In the genomic region with DNA sequence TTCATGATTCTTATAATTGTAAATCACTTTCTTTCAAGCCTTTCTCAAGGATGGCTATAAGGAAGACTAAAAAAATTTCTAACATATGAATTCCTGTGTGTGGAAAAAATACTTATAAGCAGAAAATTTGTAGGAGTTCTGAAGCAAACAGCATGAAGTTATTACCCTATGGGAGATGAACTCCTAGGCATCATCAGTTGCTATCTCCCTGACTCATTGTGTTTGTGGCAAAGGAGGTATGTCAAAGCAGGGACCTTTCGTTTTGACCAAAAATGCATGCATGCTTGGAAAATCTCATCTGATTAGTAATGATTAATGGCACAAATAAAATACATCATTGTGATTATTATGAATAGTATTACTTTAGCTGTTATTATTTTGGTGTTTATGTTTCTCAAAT, we compare ENCODE assay signal across 30 cellular contexts. TPM values are rescaled to one million over a fixed set of nuclear protein-coding genes. Genes with fewer than 3 reads are reported as not detected.
DNase-seq lines count a peak whose midpoint lies in the region; ATAC-seq, FAIRE-seq and TF ChIP-seq lines count a peak whose summit lies in the region.
"Had no signal": no experiment of that assay in that cellular context is flagged by ENCODE, and none has a peak within 500 bp of the region (broad histone marks: within the 10 kb centered on the region; RNA-seq: fewer than 3 reads in every experiment).

No MANE protein-coding gene starts in this region.

- H2AFZ ChIP-seq in K562 (ENCODE audit: low read depth, low read length) (no peak overlapping the region), mesenchymal stem cell (ENCODE audit: low read depth, low read length) (no peak overlapping the region)
- H2AFZ ChIP-seq: neural progenitor cell, parathyroid adenoma had no signal

- no peak for TF ChIP-seq POLR2A in K562 (conservative IDR thresholded peaks at IDR 0.05)

- H3K36me3 ChIP-seq in K562 (ENCODE audit: control insufficient read depth, insufficient read depth, low read length) (no peaks in the 10 kb centered on the region), mesenchymal stem cell (ENCODE audit: control insufficient read depth in 1 of 2, insufficient read depth in 2 of 2, low read depth in 1 of 2, low read length in 2 of 2) (no peaks in the 10 kb centered on the region)
- H3K36me3 ChIP-seq: colonic mucosa, neural progenitor cell had no signal

- no peak for TF ChIP-seq RAD21 in K562 (CRISPR knock-in tag; conservative IDR thresholded peaks at IDR 0.05 in 1 of 2, IDR thresholded peaks at IDR 0.05 in 1 of 2)

- no peak overlapping the region for H3K18ac ChIP-seq in mesenchymal stem cell (ENCODE audit: low read depth in 1 of 2, low read length in 2 of 2)

- H3K4ac ChIP-seq in mesenchymal stem cell (ENCODE audit: low read depth in 1 of 2, low read length in 2 of 2): no peak overlapping the region

- H3K4me1 ChIP-seq in K562 (replicated peaks in 1 of 2; ENCODE audit: control insufficient read depth in 2 of 2, insufficient read depth in 2 of 2, low read length in 2 of 2): no peaks in the 10 kb centered on the region
- H3K4me1 ChIP-seq in mesenchymal stem cell (ENCODE audit: control insufficient read depth, insufficient read depth, low read depth, low read length): no peaks in the 10 kb centered on the region
- H3K4me1 ChIP-seq: colonic mucosa, neural progenitor cell, parathyroid adenoma had no signal

- POLR2A ChIA-PET in K562 (lab: Yijun Ruan, JAX): no interaction called here

- TF ChIP-seq EP300 in K562 (IDR thresholded peaks at IDR 0.05; ENCODE audit: low read length): no peak

- no peak overlapping the region for H2BK15ac ChIP-seq in mesenchymal stem cell (ENCODE audit: low read depth, poor library complexity, severe bottlenecking)

- no peak overlapping the region for H3K27ac ChIP-seq in K562 (ENCODE audit: extremely low read depth, low read depth, low read length)
- H3K27ac ChIP-seq in mesenchymal stem cell (ENCODE audit: low read length, poor library complexity, severe bottlenecking): no peak overlapping the region
- H3K27ac ChIP-seq: colonic mucosa, neural progenitor cell, parathyroid adenoma, VCaP had no signal

- no peak overlapping the region for H2BK120ac ChIP-seq in mesenchymal stem cell (ENCODE audit: low read depth, low read length)

- no peaks in the 10 kb centered on the region for H3K79me1 ChIP-seq in mesenchymal stem cell (replicated peaks; ENCODE audit: low read length, poor library complexity, severe bottlenecking)

- H3K9ac ChIP-seq in K562 (ENCODE audit: insufficient read depth in 1 of 2, low read depth in 2 of 2, low read length in 2 of 2): no peak overlapping the region
- no peak overlapping the region for H3K9ac ChIP-seq in mesenchymal stem cell (ENCODE audit: low read length)
- H3K9ac ChIP-seq: neural progenitor cell, parathyroid adenoma had no signal

- no peaks in the 10 kb centered on the region for H3K79me2 ChIP-seq in K562 (ENCODE audit: control insufficient read depth, insufficient read depth, low read length)
- H3K79me2 ChIP-seq: parathyroid adenoma had no signal

- no TSS peak for BruUV-seq in K562 (replicated peaks; lab: Mats Ljungman, UMichigan)

- H3K23ac ChIP-seq in mesenchymal stem cell (ENCODE audit: low read length in 2 of 2): no peak overlapping the region

- no peaks in the 10 kb centered on the region for H3K9me3 ChIP-seq in K562 (replicated peaks; ENCODE audit: control insufficient read depth, insufficient read depth, low read depth, low read length)
- no peaks in the 10 kb centered on the region for H3K9me3 ChIP-seq in mesenchymal stem cell (ENCODE audit: control insufficient read depth, low read length)
- H3K9me3 ChIP-seq: colonic mucosa had no signal

- H4K8ac ChIP-seq in mesenchymal stem cell (ENCODE audit: low read length): no peak overlapping the region

- H3K4me3 ChIP-seq in K562: no peak overlapping the region
- H3K4me3 ChIP-seq in mesenchymal stem cell (ENCODE audit: insufficient read depth in 1 of 2, low read depth in 1 of 2, low read length in 2 of 2): no peak overlapping the region
- H3K4me3 ChIP-seq: colonic mucosa, neural progenitor cell had no signal

- no peaks in the 10 kb centered on the region for H4K20me1 ChIP-seq in K562 (replicated peaks; ENCODE audit: control insufficient read depth, insufficient read depth, low read length)

- no peak for TF ChIP-seq CTCF in K562 (IDR thresholded peaks at IDR 0.05 in 2 of 3, conservative IDR thresholded peaks at IDR 0.05 in 1 of 3; ENCODE audit: insufficient read depth in 2 of 3, low read depth in 1 of 3, low read length in 3 of 3)

- no peak overlapping the region for H3K14ac ChIP-seq in mesenchymal stem cell (ENCODE audit: low read length in 2 of 2)

- WGBS in K562 (ENCODE audit: insufficient coverage, low coverage, missing lambda C conversion rate): 0% methylated on average over 1 of the region's 1 CpG
- no CpG with 5 or more reads among the region's 1 CpG for WGBS in mesenchymal stem cell

- intact Hi-C loops in K562 (cut with micrococcal nuclease): no loop called here

- in situ Hi-C loops in K562 (cut with MboI): no loop called here

- H3K9me1 ChIP-seq in K562 (ENCODE audit: control insufficient read depth, insufficient read depth, low read length): no peaks in the 10 kb centered on the region

- peak; percentile 6 for DNase-seq in ELR (ENCODE audit: low read depth)
- DNase-seq in RKO (ENCODE audit: low spot score): peak; percentile 17
- DNase-seq in K562 (ENCODE audit: extremely low read depth in 1 of 4, low spot score in 3 of 4): no peak
- DNase-seq in mesenchymal stem cell: peak; percentile 2
- DNase-seq in HK-2 (ENCODE audit: unreplicated experiment): no peak
- no peak for DNase-seq in OCI-M2 (lab: John Stamatoyannopoulos, UW; ENCODE audit: unreplicated experiment)
- DNase-seq: activated CD4-positive, alpha-beta T cell treated with anti-CD3 and anti-CD28 coated beads, Interleukin-2, amount 10 ng/mL, durations not matched to agents 24 days and 14 days; activated T-cell treated with anti-CD3 and anti-CD28 coated beads, Interleukin-2, amount 50 U/mL, for 48 hours; C1 segment of cervical spinal cord; colonic mucosa; COR-L47; DND-41; effector memory CD4-positive, alpha-beta T cell; erythroblast; KG1; left cardiac atrium; NCI-H1436 treated with DMSO at 0.1 percent for 48 hours; right cardiac atrium; stimulated activated CD4-positive, alpha-beta T cell treated with anti-CD3 and anti-CD28 coated beads, Interleukin-12 subunit alpha, Interleukin-12 subunit beta, amount 100 ng/mL, for 4 hours; stimulated activated CD4-positive, alpha-beta T cell treated with anti-CD3 and anti-CD28 coated beads, Interleukin-4, amount 100 ng/mL, for 1 hour; trophoblast cell had no signal

- H2BK5ac ChIP-seq in mesenchymal stem cell (ENCODE audit: low read depth, low read length, poor library complexity, severe bottlenecking): no peak overlapping the region

- H3K27me3 ChIP-seq in K562 (ENCODE audit: control insufficient read depth in 2 of 2, insufficient read depth in 2 of 2, low read length in 2 of 2) (no peaks in the 10 kb centered on the region), mesenchymal stem cell (ENCODE audit: control insufficient read depth in 1 of 2, insufficient read depth in 1 of 2, low read length in 2 of 2) (no peaks in the 10 kb centered on the region)
- H3K27me3 ChIP-seq: colonic mucosa, neural progenitor cell had no signal

- no peak overlapping the region for H3K4me2 ChIP-seq in K562 (ENCODE audit: insufficient read depth, low read length)
- H3K4me2 ChIP-seq in mesenchymal stem cell (ENCODE audit: low read length, poor library complexity, severe bottlenecking): no peak overlapping the region
- H3K4me2 ChIP-seq: neural progenitor cell had no signal

- ATAC-seq in K562 (no peak), GM21390 (IDR thresholded peaks at IDR 0.05; ENCODE audit: unreplicated experiment) (no peak)
- ATAC-seq: left cardiac atrium, right cardiac atrium had no signal

- H2AK5ac ChIP-seq in mesenchymal stem cell (ENCODE audit: low read length, severe bottlenecking): no peak overlapping the region

- FAIRE-seq in K562 (lab: Jason Lieb, UNC): no peak
- FAIRE-seq: frontal cortex, GM12891 had no signal

- no peak overlapping the region for H4K91ac ChIP-seq in mesenchymal stem cell (ENCODE audit: low read length)

- H2BK12ac ChIP-seq in mesenchymal stem cell (ENCODE audit: low read length in 2 of 2): no peak overlapping the region

- CTCF ChIA-PET in K562 (lab: Yijun Ruan, JAX; ENCODE audit: low intra/inter-chr PET ratio): no interaction called here

TF ChIP-seq in K562, 482 proteins besides CTCF, POLR2A, EP300 and RAD21:
- TF ChIP-seq SRSF7 (optimal IDR thresholded peaks at IDR 0.05; ENCODE audit: low read depth, low read length) (no peak), RFX5 (IDR thresholded peaks at IDR 0.05; ENCODE audit: low read depth, low read length) (peak; percentile 86)

RNA-seq across cellular contexts. Expression of a gene that starts 59.4 kb away (rescaled TPM):
- 0.28 TPM in 1 of 2 replicates, not detected in the other for total RNA-seq in K562 (2011; cell fraction: chromatin; rRNA removed; ENCODE audit: low replicate concordance)
- total RNA-seq in K562 (2011; cell fraction: nucleolus; rRNA removed): 0.26 TPM in 1 of 2 replicates, not detected in the other
- total RNA-seq in K562 (2011; cell fraction: nucleoplasm; rRNA removed): not detected in 2 replicates
- total RNA-seq in K562 (2014; rRNA removed) (0.04 and 0.14 TPM in 2 replicates), K562 (2014; rRNA removed; fragmentation: Illumina TruSeq; extraction: Trizol) (0.06 and 0.07 TPM in 2 replicates), K562 (2015; rRNA removed; fragmentation: Illumina TruSeq; extraction: Trizol) (0.14 TPM in 1 of 2 replicates, not detected in the other), K562 (2021) (0.09 and 0.16 TPM in 2 replicates)
- polyA plus RNA-seq in K562 (2011; rRNA removed) (0.09 and 0.10 TPM in 2 replicates), K562 (2014; fragmentation: Illumina TruSeq; extraction: Trizol) (0.04 and 0.07 TPM in 2 replicates), K562 (2014; fragmentation: Nextera tagmentation; extraction: Ambion mirVana) (not detected), K562 (2014; rRNA removed) (0.11 TPM in 1 of 2 replicates, not detected in the other)
- polyA plus RNA-seq in K562 (2011; cell fraction: cytosol; rRNA removed): 0.09 TPM in 1 of 2 replicates, not detected in the other
- 0.04 TPM in 1 of 2 replicates, not detected in the other for polyA plus RNA-seq in K562 (2011; cell fraction: nucleus; rRNA removed)
- polyA plus RNA-seq in K562 (2012): 0.07 and 0.12 TPM in 2 replicates
- not detected in 2 replicates for polyA minus RNA-seq in K562 (2011; rRNA and poly(A)+ RNA removed)
- polyA minus RNA-seq in K562 (2011; cell fraction: cytosol; rRNA and poly(A)+ RNA removed): not detected in 2 replicates
- not detected in 2 replicates for polyA minus RNA-seq in K562 (2011; cell fraction: nucleus; rRNA and poly(A)+ RNA removed)
- not detected for polyA plus RNA-seq in mesenchymal stem cell (2013, experiment 1 of 2)
- not detected for polyA plus RNA-seq in mesenchymal stem cell (2013, experiment 2 of 2)
- total RNA-seq: activated CD4-positive, alpha-beta T cell treated with anti-CD3 and anti-CD28 coated beads, Interleukin-2, amount 10 ng/mL, durations not matched to agents 24 days and 14 days; colonic mucosa; H4; HT1080 had no signal
- polyA plus RNA-seq: adipose tissue had no signal

Comparison
In these comparisons a context has a peak if more than half of its experiments do, and no peak if none do; other contexts are left out.
1. DNase-seq: peak in ELR (single experiment), RKO (single experiment) and mesenchymal stem cell (single experiment); none in K562 (0 of 4), HK-2 (single experiment) and OCI-M2 (single experiment).